In genomic region chrX:68997911-68998310, GRCh38 we compare ENCODE assay signal across 11 cellular contexts.
DNase-seq lines count a peak whose midpoint lies in the region; ATAC-seq, FAIRE-seq and TF ChIP-seq lines count a peak whose summit lies in the region.
"Had no signal": no experiment of that assay in that cellular context is flagged by ENCODE, and none has a peak within 500 bp of the region (broad histone marks: within the 10 kb centered on the region; RNA-seq: fewer than 3 reads in every experiment).

No MANE protein-coding gene starts in this region.

- H3K36me3 ChIP-seq in kidney (ENCODE audit: control insufficient read depth in 1 of 2, insufficient read depth in 2 of 2, low read length in 2 of 2) (no peaks in the 10 kb centered on the region), tibial artery (no peaks in the 10 kb centered on the region), spleen (no peaks in the 10 kb centered on the region)

- no peak for FAIRE-seq in kidney (lab: Jason Lieb, UNC)
- FAIRE-seq: frontal cortex had no signal

- ATAC-seq in GM18861 (IDR thresholded peaks at IDR 0.05; ENCODE audit: unreplicated experiment) = no peak

- no peak for TF ChIP-seq CTCF in epithelial cell of esophagus (IDR thresholded peaks at IDR 0.05; ENCODE audit: insufficient read depth, low read depth, low read length, missing control alignments)
- no peak for TF ChIP-seq CTCF in kidney (IDR thresholded peaks at IDR 0.05; ENCODE audit: borderline replicate concordance, extremely low read depth, insufficient read depth)
- no peak for TF ChIP-seq CTCF in tibial artery (IDR thresholded peaks at IDR 0.05)
- no peak for TF ChIP-seq CTCF in spleen (IDR thresholded peaks at IDR 0.05 in 8 of 11, conservative IDR thresholded peaks at IDR 0.05 in 3 of 11)

- H3K4me3 ChIP-seq in epithelial cell of esophagus (ENCODE audit: low read length) = no peak overlapping the region
- H3K4me3 ChIP-seq in kidney (ENCODE audit: low read length in 2 of 2) = no peak overlapping the region
- no peak overlapping the region for H3K4me3 ChIP-seq in tibial artery
- H3K4me3 ChIP-seq in spleen = no peak overlapping the region

- no peak for TF ChIP-seq POLR2A in spleen (IDR thresholded peaks at IDR 0.05)

- DNase-seq in NCI-H446 treated with DMSO at 0.1 percent for 48 hours (lab: John Stamatoyannopoulos, UW) (peak; percentile 19), epithelial cell of esophagus (ENCODE audit: low read depth) (peak; percentile 5), kidney (peak; percentile 83), tibial artery (peak; percentile 45 to 75), HPDE6-E6E7 (ENCODE audit: extremely low spot score) (no peak), HCEC 1CT (no peak), spleen (no peak)
- DNase-seq: midbrain had no signal

- H3K9me3 ChIP-seq in kidney (ENCODE audit: control insufficient read depth in 1 of 2, low read length in 2 of 2) (no peaks in the 10 kb centered on the region), tibial artery (no peaks in the 10 kb centered on the region), spleen (no peaks in the 10 kb centered on the region)

- no peak overlapping the region for H3K9ac ChIP-seq in kidney (ENCODE audit: low read length in 2 of 2)
- H3K9ac ChIP-seq: KMS-11 had no signal

- intact Hi-C loops in kidney (cut with DNase I) = no loop called here
- intact Hi-C loops in tibial artery (cut with DNase I; ENCODE audit: low total_unique reads) = no loop called here
- intact Hi-C loops in spleen (cut with DNase I; ENCODE audit: low total_unique reads) = no loop called here

- H3K27me3 ChIP-seq in tibial artery = no peaks in the 10 kb centered on the region
- H3K27me3 ChIP-seq in spleen (replicated peaks in 1 of 7) = peaks cover 0 to 32% (median 0%) of the 10 kb centered on the region in 7 donors

- 51 to 71% (median 61%) methylated on average over 1 to 2 of the region's 2 CpGs for WGBS in spleen, 5 donors

- H3K4me1 ChIP-seq in kidney (ENCODE audit: control insufficient read depth in 1 of 2, insufficient read depth in 1 of 2, low read depth in 1 of 2, low read length in 2 of 2) = peaks cover 8 to 14% of the 10 kb centered on the region in 2 donors
- H3K4me1 ChIP-seq in tibial artery = peaks cover 0 to 26% (median 7%) of the 10 kb centered on the region in 4 donors
- peaks cover 0 to 17% (median 0%) of the 10 kb centered on the region in 6 donors for H3K4me1 ChIP-seq in spleen

- H3K27ac ChIP-seq in kidney (ENCODE audit: low read depth in 2 of 2, low read length in 2 of 2) (no peak overlapping the region), tibial artery (no peak overlapping the region), spleen (peak overlapping the region in 1 of 8 donors; percentile 18)
- H3K27ac ChIP-seq: KMS-11 had no signal

Comparison
In these comparisons a context has a peak if more than half of its experiments do, and no peak if none do; other contexts are left out.
1. DNase-seq: peak in NCI-H446 treated with DMSO at 0.1 percent for 48 hours (single experiment), epithelial cell of esophagus (single experiment), kidney (single experiment) and tibial artery (2 of 2); none in HPDE6-E6E7 (single experiment), HCEC 1CT (single experiment) and spleen (single experiment).